Comparison of ENCODE assay signal across 8 cellular contexts in genomic region chr11:108498816-108499408, GRCh38. TPM values are rescaled to one million over a fixed set of nuclear protein-coding genes. Genes with fewer than 3 reads are reported as not detected.
DNase-seq lines count a peak whose midpoint lies in the region; ATAC-seq, FAIRE-seq and TF ChIP-seq lines count a peak whose summit lies in the region.

No MANE protein-coding gene starts in this region.

- peaks cover 17% of the 10 kb centered on the region for H3K4me1 Mint-ChIP-seq in activated CD4-positive, alpha-beta T cell treated with anti-CD3 and anti-CD28 coated beads for 36 hours

- peaks cover 17 to 37% of the 10 kb centered on the region in 2 experiments for H3K4me1 ChIP-seq in K562 (replicated peaks in 1 of 2; ENCODE audit: control insufficient read depth in 2 of 2, insufficient read depth in 2 of 2, low read length in 2 of 2)
- peaks cover 0 to 6% (median 4%) of the 10 kb centered on the region in 4 donors for H3K4me1 ChIP-seq in liver (ENCODE audit: control insufficient read depth in 4 of 4, insufficient read depth in 4 of 4, low read length in 3 of 4)
- peaks cover 4 to 8% of the 10 kb centered on the region in 2 donors for H3K4me1 ChIP-seq in thyroid gland

- TF ChIP-seq RAD21 in K562 (CRISPR knock-in tag; conservative IDR thresholded peaks at IDR 0.05 in 1 of 2, IDR thresholded peaks at IDR 0.05 in 1 of 2) (no peak), liver (IDR thresholded peaks at IDR 0.05) (no peak)

- TF ChIP-seq CTCF in K562 (IDR thresholded peaks at IDR 0.05 in 2 of 3, conservative IDR thresholded peaks at IDR 0.05 in 1 of 3; ENCODE audit: insufficient read depth in 2 of 3, low read depth in 1 of 3, low read length in 3 of 3) (no peak), liver (IDR thresholded peaks at IDR 0.05; ENCODE audit: low read depth, low read length, missing input control) (no peak), thyroid gland (IDR thresholded peaks at IDR 0.05) (no peak)

- peak overlapping the region; percentile 88 for H2AFZ ChIP-seq in K562 (ENCODE audit: low read depth, low read length)

- WGBS in K562 (ENCODE audit: insufficient coverage, low coverage, missing lambda C conversion rate), result 82% methylated on average over 25 of the region's 29 CpGs
- 77% methylated on average over 29 of the region's 29 CpGs for WGBS in liver
- 62 to 66% methylated on average over 29 of the region's 29 CpGs for WGBS in thyroid gland, 2 donors

- H3K27ac ChIP-seq in K562 (ENCODE audit: extremely low read depth, low read depth, low read length), result peak overlapping the region; percentile 97
- H3K27ac ChIP-seq in liver (ENCODE audit: low read depth in 1 of 2, low read length in 2 of 2), result peak overlapping the region; percentile 92 to 93
- peak overlapping the region; percentile 80 to 96 (median 95) for H3K27ac ChIP-seq in thyroid gland

- no peaks in the 10 kb centered on the region for H3K36me3 Mint-ChIP-seq in activated CD4-positive, alpha-beta T cell treated with anti-CD3 and anti-CD28 coated beads for 36 hours (ENCODE audit: low read depth)

- POLR2A ChIA-PET in activated CD4-positive, alpha-beta T cell treated with anti-CD3 and anti-CD28 coated beads for 36 hours (lab: Charles Lee), result interaction anchor here (0.6 kb wide), 1 partner anchor 279 kb away, joined by 3 read pairs; no protein-coding TSS in a partner anchor
- POLR2A ChIA-PET in K562 (lab: Yijun Ruan, JAX), result interaction anchor here (0.9 to 1.5 kb wide), 2 partner anchors 8 to 27 kb away, joined by 4 read pairs; no protein-coding TSS in a partner anchor

- intact Hi-C loops in activated CD4-positive, alpha-beta T cell treated with anti-CD3 and anti-CD28 coated beads for 36 hours (cut with DNase I, micrococcal nuclease), result loop anchor here in 1 of 2 experiments (10.0 kb wide), 1 partner anchor 274 kb away; the partner anchor contains the start of genes ATM and NPAT
- intact Hi-C loops in K562 (cut with micrococcal nuclease), result loop anchor here (5.0 to 10.0 kb wide), 4 partner anchors 53 to 374 kb away; partner anchors contain the start of genes ACAT1 and EXPH5
- intact Hi-C loops in thyroid gland (cut with DNase I), result no loop called here

- H3K27ac Mint-ChIP-seq in activated CD4-positive, alpha-beta T cell treated with anti-CD3 and anti-CD28 coated beads for 36 hours, result peak overlapping the region; percentile 93

- no peaks in the 10 kb centered on the region for H4K20me1 ChIP-seq in K562 (replicated peaks; ENCODE audit: control insufficient read depth, insufficient read depth, low read length)

- in situ Hi-C loops in K562 (cut with MboI), result no loop called here

- H3K4me2 ChIP-seq in K562 (ENCODE audit: insufficient read depth, low read length), result peak overlapping the region; percentile 88

- no TSS peak for BruUV-seq in K562 (replicated peaks; lab: Mats Ljungman, UMichigan)

- no peak for TF ChIP-seq EP300 in K562 (IDR thresholded peaks at IDR 0.05; ENCODE audit: low read length)

- H3K9me3 Mint-ChIP-seq in activated CD4-positive, alpha-beta T cell treated with anti-CD3 and anti-CD28 coated beads for 36 hours (ENCODE audit: low read depth), result no peaks in the 10 kb centered on the region

- H3K27me3 Mint-ChIP-seq in activated CD4-positive, alpha-beta T cell treated with anti-CD3 and anti-CD28 coated beads for 36 hours, result no peaks in the 10 kb centered on the region

- CTCF ChIA-PET in activated CD4-positive, alpha-beta T cell treated with anti-CD3 and anti-CD28 coated beads for 36 hours (lab: Charles Lee), result interaction anchor here (1.2 kb wide), 1 partner anchor 12 kb away, joined by 3 read pairs; no protein-coding TSS in a partner anchor
- CTCF ChIA-PET in K562 (lab: Yijun Ruan, JAX; ENCODE audit: low intra/inter-chr PET ratio), result no interaction called here

- H3K36me3 ChIP-seq in K562 (ENCODE audit: control insufficient read depth, insufficient read depth, low read length) (peaks cover 2% of the 10 kb centered on the region; the same call in 1 of the 3 replicates), liver (ENCODE audit: control insufficient read depth in 4 of 4, insufficient read depth in 3 of 4, low read depth in 1 of 4, low read length in 3 of 4) (no peaks in the 10 kb centered on the region), thyroid gland (no peaks in the 10 kb centered on the region)

- peak; percentile 7 for DNase-seq in activated CD4-positive, alpha-beta T cell treated with anti-CD3 and anti-CD28 coated beads for 36 hours
- no peak for DNase-seq in activated CD4-positive, alpha-beta T cell treated with anti-CD3 and anti-CD28 coated beads for 4 hours
- DNase-seq in K562 (ENCODE audit: extremely low read depth in 1 of 4, low spot score in 3 of 4) (peak in 1 of 4 experiments; percentile 14), thyroid gland (peak in 1 of 2 donors; percentile 11), OCI-M1 (lab: John Stamatoyannopoulos, UW) (no peak)
- no peak for DNase-seq in activated effector memory CD4-positive, alpha-beta T cell treated with anti-CD3 and anti-CD28 coated beads, Interleukin-2, amount 50 U/mL, for 16 hours

- no peaks in the 10 kb centered on the region for H3K9me1 ChIP-seq in K562 (ENCODE audit: control insufficient read depth, insufficient read depth, low read length)

- no peak for ATAC-seq in activated CD4-positive, alpha-beta T cell treated with anti-CD3 and anti-CD28 coated beads for 36 hours
- no peak for ATAC-seq in K562
- no peak for ATAC-seq in HG03439 (IDR thresholded peaks at IDR 0.05; ENCODE audit: unreplicated experiment)

- peaks cover 32% of the 10 kb centered on the region for H3K79me2 ChIP-seq in K562 (ENCODE audit: control insufficient read depth, insufficient read depth, low read length)

- no peaks in the 10 kb centered on the region for H3K9me3 ChIP-seq in K562 (replicated peaks; ENCODE audit: control insufficient read depth, insufficient read depth, low read depth, low read length)
- no peaks in the 10 kb centered on the region for H3K9me3 ChIP-seq in liver (ENCODE audit: control insufficient read depth in 4 of 4, low read length in 3 of 4)
- no peaks in the 10 kb centered on the region for H3K9me3 ChIP-seq in thyroid gland

- H3K4me3 ChIP-seq in K562, result no peak overlapping the region
- peak overlapping the region; percentile 47 to 77 (median 64) for H3K4me3 ChIP-seq in liver (ENCODE audit: low read depth in 1 of 3, low read length in 3 of 3)
- peak overlapping the region; percentile 38 to 68 (median 61) for H3K4me3 ChIP-seq in thyroid gland (replicated peaks in 1 of 3)

- peak overlapping the region; percentile 88 to 98 for H3K9ac ChIP-seq in K562 (ENCODE audit: insufficient read depth in 1 of 2, low read depth in 2 of 2, low read length in 2 of 2)
- H3K9ac ChIP-seq in liver (ENCODE audit: low read depth in 1 of 2, low read length in 2 of 2), result peak overlapping the region; percentile 5 to 79

- H3K27me3 ChIP-seq in K562 (ENCODE audit: control insufficient read depth in 2 of 2, insufficient read depth in 2 of 2, low read length in 2 of 2), result no peaks in the 10 kb centered on the region
- no peaks in the 10 kb centered on the region for H3K27me3 ChIP-seq in liver (ENCODE audit: control insufficient read depth in 4 of 4, insufficient read depth in 4 of 4, low read length in 3 of 4)
- no peaks in the 10 kb centered on the region for H3K27me3 ChIP-seq in thyroid gland

- no peak for FAIRE-seq in K562 (lab: Jason Lieb, UNC)

- TF ChIP-seq POLR2A in K562 (conservative IDR thresholded peaks at IDR 0.05) (no peak), thyroid gland (IDR thresholded peaks at IDR 0.05) (no peak)

- peak overlapping the region; percentile 77 for H3K4me3 Mint-ChIP-seq in activated CD4-positive, alpha-beta T cell treated with anti-CD3 and anti-CD28 coated beads for 36 hours

RNA-seq across cellular contexts. Expression of gene POGLUT3, which starts 0.7 kb away (rescaled TPM):
- total RNA-seq in activated CD4-positive, alpha-beta T cell treated with anti-CD3 and anti-CD28 coated beads for 36 hours, result 1 to 10 TPM; 3.5 to 4.7 TPM
- 9.7 and 15.3 TPM in 2 replicates for total RNA-seq in K562 (2011; cell fraction: chromatin; rRNA removed; ENCODE audit: low replicate concordance)
- 8.7 and 12.1 TPM in 2 replicates for total RNA-seq in K562 (2011; cell fraction: nucleolus; rRNA removed)
- total RNA-seq in K562 (2011; cell fraction: nucleoplasm; rRNA removed), result 14.9 and 25.2 TPM in 2 replicates
- total RNA-seq in K562 (2014; rRNA removed) (13.0 and 14.5 TPM in 2 replicates), K562 (2014; rRNA removed; fragmentation: Illumina TruSeq; extraction: Trizol) (23.0 and 28.2 TPM in 2 replicates), K562 (2015; rRNA removed; fragmentation: Illumina TruSeq; extraction: Trizol) (29.0 and 29.7 TPM in 2 replicates), K562 (2021) (15.3 and 18.0 TPM in 2 replicates), liver (1 to 10 TPM; 7.4 to 8.8 TPM), thyroid gland (10 to 100 TPM; 12.9 to 22.3 (median 18.9) TPM)
- polyA plus RNA-seq in K562 (2011; rRNA removed) (22.7 and 27.9 TPM in 2 replicates), K562 (2014; fragmentation: Illumina TruSeq; extraction: Trizol) (21.5 and 24.2 TPM in 2 replicates), K562 (2014; fragmentation: Nextera tagmentation; extraction: Ambion mirVana) (1 to 10 TPM; 4.6 to 6.8 TPM), K562 (2014; rRNA removed) (17.4 and 17.8 TPM in 2 replicates), liver (1 to 10 TPM; 5.8 to 7.8 TPM)
- polyA plus RNA-seq in K562 (2011; cell fraction: cytosol; rRNA removed), result 6.0 and 13.2 TPM in 2 replicates
- polyA plus RNA-seq in K562 (2011; cell fraction: nucleus; rRNA removed), result 4.8 and 5.3 TPM in 2 replicates
- polyA plus RNA-seq in K562 (2012), result 16.9 and 21.0 TPM in 2 replicates
- 29.1 and 35.3 TPM in 2 replicates for polyA minus RNA-seq in K562 (2011; rRNA and poly(A)+ RNA removed)
- 15.2 and 17.8 TPM in 2 replicates for polyA minus RNA-seq in K562 (2011; cell fraction: cytosol; rRNA and poly(A)+ RNA removed)
- polyA minus RNA-seq in K562 (2011; cell fraction: nucleus; rRNA and poly(A)+ RNA removed), result 2.6 and 5.6 TPM in 2 replicates

RNA-seq across cellular contexts. Expression of gene C11orf65, which starts 31.6 kb away (rescaled TPM):
- 1 to 10 TPM; 3.4 to 3.6 TPM for total RNA-seq in activated CD4-positive, alpha-beta T cell treated with anti-CD3 and anti-CD28 coated beads for 36 hours
- total RNA-seq in K562 (2011; cell fraction: chromatin; rRNA removed; ENCODE audit: low replicate concordance), result 1.4 and 4.3 TPM in 2 replicates
- 0.67 and 1.3 TPM in 2 replicates for total RNA-seq in K562 (2011; cell fraction: nucleolus; rRNA removed)
- total RNA-seq in K562 (2011; cell fraction: nucleoplasm; rRNA removed), result 1.2 and 4.7 TPM in 2 replicates
- total RNA-seq in K562 (2014; rRNA removed), result 1.1 and 1.2 TPM in 2 replicates
- 1.5 and 1.8 TPM in 2 replicates for total RNA-seq in K562 (2014; rRNA removed; fragmentation: Illumina TruSeq; extraction: Trizol)
- 1.1 and 1.4 TPM in 2 replicates for total RNA-seq in K562 (2015; rRNA removed; fragmentation: Illumina TruSeq; extraction: Trizol)
- total RNA-seq in K562 (2021), result 0.81 and 1.1 TPM in 2 replicates
- polyA plus RNA-seq in K562 (2011; rRNA removed), result 1.2 TPM in 2 replicates
- polyA plus RNA-seq in K562 (2011; cell fraction: cytosol; rRNA removed), result 0.06 and 0.62 TPM in 2 replicates
- polyA plus RNA-seq in K562 (2011; cell fraction: nucleus; rRNA removed), result 0.85 and 1.00 TPM in 2 replicates
- 0.99 and 1.1 TPM in 2 replicates for polyA plus RNA-seq in K562 (2012)
- polyA plus RNA-seq in K562 (2014; fragmentation: Illumina TruSeq; extraction: Trizol), result 1.4 and 1.6 TPM in 2 replicates
- 1 to 10 TPM; 1.0 to 1.7 TPM for polyA plus RNA-seq in K562 (2014; fragmentation: Nextera tagmentation; extraction: Ambion mirVana)
- polyA plus RNA-seq in K562 (2014; rRNA removed), result 1.4 and 2.1 TPM in 2 replicates
- 2.5 and 2.7 TPM in 2 replicates for polyA minus RNA-seq in K562 (2011; rRNA and poly(A)+ RNA removed)
- not detected in 2 replicates for polyA minus RNA-seq in K562 (2011; cell fraction: cytosol; rRNA and poly(A)+ RNA removed)
- 1.3 and 2.2 TPM in 2 replicates for polyA minus RNA-seq in K562 (2011; cell fraction: nucleus; rRNA and poly(A)+ RNA removed)
- total RNA-seq in liver, result under 1 TPM; 0.61 to 0.75 TPM
- polyA plus RNA-seq in liver, result 1 to 10 TPM in 1 of 2 donors, under 1 TPM in 1; 0.33 to 1.2 TPM
- 1 to 10 TPM; 1.3 to 3.8 (median 1.7) TPM for total RNA-seq in thyroid gland
